Comparison of ENCODE assay signal across 10 cellular contexts in the genomic region with DNA sequence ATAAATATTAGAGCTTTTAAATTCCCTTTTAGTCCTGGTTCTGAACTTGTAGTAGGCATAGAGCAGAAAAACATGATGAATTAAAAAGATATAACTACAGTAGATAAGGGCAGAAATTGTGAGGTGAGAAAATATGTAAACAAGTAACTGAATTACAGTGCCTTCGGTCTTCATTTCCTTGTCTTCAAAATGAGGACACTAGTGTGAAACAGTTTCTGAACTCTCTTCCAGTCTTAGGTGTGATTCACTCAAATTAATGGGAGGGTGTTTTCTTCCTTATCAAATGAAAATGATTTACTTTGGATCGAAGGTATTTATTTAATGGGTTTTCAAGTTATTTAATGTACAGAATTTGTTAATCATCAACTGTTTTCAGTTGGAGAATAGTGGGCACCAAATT. TPM values are rescaled to one million over a fixed set of nuclear protein-coding genes. Genes with fewer than 3 reads are reported as not detected.
DNase-seq lines count a peak whose midpoint lies in the region; ATAC-seq, FAIRE-seq and TF ChIP-seq lines count a peak whose summit lies in the region.
"Had no signal": no experiment of that assay in that cellular context is flagged by ENCODE, and none has a peak within 500 bp of the region (broad histone marks: within the 10 kb centered on the region; RNA-seq: fewer than 3 reads in every experiment).

No MANE protein-coding gene starts in this region.

- H3K27me3 Mint-ChIP-seq in activated CD4-positive, alpha-beta memory T cell treated with anti-CD3 and anti-CD28 coated beads for 36 hours = peaks cover 23% of the 10 kb centered on the region

- H3K27ac Mint-ChIP-seq in activated CD4-positive, alpha-beta memory T cell treated with anti-CD3 and anti-CD28 coated beads for 36 hours = no peak overlapping the region
- H3K27ac Mint-ChIP-seq: activated CD4-positive, alpha-beta memory T cell treated with anti-CD3 and anti-CD28 coated beads, Interleukin-2, amount 10 ng/mL, durations not matched to agents 7 days and 5 days had no signal

- H3K36me3 ChIP-seq in ES-I3 (ENCODE audit: insufficient read depth, low read length) (no peaks in the 10 kb centered on the region), neuron (ENCODE audit: insufficient read depth, low read length) (no peaks in the 10 kb centered on the region)

- no peak overlapping the region for H3K4me3 Mint-ChIP-seq in activated CD4-positive, alpha-beta memory T cell treated with anti-CD3 and anti-CD28 coated beads for 36 hours

- CTCF ChIA-PET in RWPE1 (lab: Yijun Ruan, JAX) = interaction anchor here (0.6 kb wide), 1 partner anchor 1224 kb away, joined by 4 read pairs; no protein-coding TSS in a partner anchor
- CTCF ChIA-PET in activated CD4-positive, alpha-beta memory T cell treated with anti-CD3 and anti-CD28 coated beads for 36 hours (lab: Charles Lee) = interaction anchor here (3.2 kb wide), 1 partner anchor 354 kb away, joined by 10 read pairs; the partner anchor contains the start of gene YARS2

- H3K27me3 ChIP-seq in foreskin keratinocyte = no peaks in the 10 kb centered on the region
- H3K27me3 ChIP-seq in neuron (ENCODE audit: insufficient read depth, low read length) = peaks cover 11% of the 10 kb centered on the region

- no peak for TF ChIP-seq CTCF in RWPE1 (conservative IDR thresholded peaks at IDR 0.05; ENCODE audit: low read depth)
- TF ChIP-seq CTCF in foreskin keratinocyte (conservative IDR thresholded peaks at IDR 0.05) = no peak
- no peak for TF ChIP-seq CTCF in D721Med (IDR thresholded peaks at IDR 0.05; ENCODE audit: insufficient read depth, missing control alignments)

- intact Hi-C loops in activated CD4-positive, alpha-beta memory T cell treated with anti-CD3 and anti-CD28 coated beads for 36 hours (cut with micrococcal nuclease) = no loop called here

- no peak for TF ChIP-seq POLR2A in erythroblast (IDR thresholded peaks at IDR 0.05; ENCODE audit: low read length)

- no peak for FAIRE-seq in D721Med (lab: Jason Lieb, UNC)

- H3K4me1 Mint-ChIP-seq in activated CD4-positive, alpha-beta memory T cell treated with anti-CD3 and anti-CD28 coated beads for 36 hours (ENCODE audit: low read depth) = peaks cover 2% of the 10 kb centered on the region

- no peak for ATAC-seq in foreskin keratinocyte

- H3K4me3 ChIP-seq in neuron (ENCODE audit: low read length) = no peak overlapping the region

- DNase-seq in RWPE1 (ENCODE audit: low spot score) (no peak), foreskin keratinocyte (no peak), NCI-H146 (lab: John Stamatoyannopoulos, UW) (no peak), erythroblast (lab: John Stamatoyannopoulos, UW) (no peak), D721Med (ENCODE audit: insufficient read length, low spot score) (no peak)
- DNase-seq in activated CD4-positive, alpha-beta memory T cell treated with anti-CD3 and anti-CD28 coated beads for 36 hours = no peak
- DNase-seq: activated CD4-positive, alpha-beta memory T cell treated with anti-CD3 and anti-CD28 coated beads, Interleukin-2, amount 10 ng/mL, durations not matched to agents 7 days and 5 days; central memory CD4-positive, alpha-beta T cell had no signal

- peak overlapping the region; percentile 87 for H2AFZ ChIP-seq in neuron (ENCODE audit: low read depth, low read length)

- peak overlapping the region; percentile 63 for H3K27ac ChIP-seq in RWPE1
- H3K27ac ChIP-seq in foreskin keratinocyte = peak overlapping the region; percentile 35

- H3K36me3 Mint-ChIP-seq in activated CD4-positive, alpha-beta memory T cell treated with anti-CD3 and anti-CD28 coated beads for 36 hours = peaks cover 1% of the 10 kb centered on the region

- H3K4me1 ChIP-seq in ES-I3 (ENCODE audit: insufficient read depth, low read length) (peaks cover 12% of the 10 kb centered on the region; the same call in 1 of the 2 replicates), foreskin keratinocyte (peaks cover 9% of the 10 kb centered on the region), neuron (ENCODE audit: insufficient read depth, low read length) (peaks cover 10% of the 10 kb centered on the region)

- POLR2A ChIA-PET in RWPE1 (lab: Yijun Ruan, JAX; ENCODE audit: low non-redundant PET) = interaction anchor here (0.9 kb wide), 1 partner anchor 22 kb away, joined by 5 read pairs; no protein-coding TSS in a partner anchor
- POLR2A ChIA-PET in activated CD4-positive, alpha-beta memory T cell treated with anti-CD3 and anti-CD28 coated beads for 36 hours (lab: Charles Lee) = no interaction called here

- H3K9me3 ChIP-seq in ES-I3 (ENCODE audit: control insufficient read depth, insufficient read depth, low read length) (no peaks in the 10 kb centered on the region), neuron (ENCODE audit: low read length) (no peaks in the 10 kb centered on the region)

- H3K9me3 Mint-ChIP-seq in activated CD4-positive, alpha-beta memory T cell treated with anti-CD3 and anti-CD28 coated beads for 36 hours = no peaks in the 10 kb centered on the region
- H3K9me3 Mint-ChIP-seq: activated CD4-positive, alpha-beta memory T cell treated with anti-CD3 and anti-CD28 coated beads, Interleukin-2, amount 10 ng/mL, durations not matched to agents 7 days and 5 days had no signal

- peak overlapping the region; percentile 92 for H3K9ac ChIP-seq in ES-I3 (ENCODE audit: low read depth, low read length)

RNA-seq across cellular contexts. Expression of gene FGD4, which starts 1.5 kb away (rescaled TPM):
- 12.1 and 13.9 TPM in 2 replicates for total RNA-seq in foreskin keratinocyte
- 1.4 and 1.7 TPM in 2 replicates for polyA plus RNA-seq in foreskin keratinocyte
- under 1 TPM; 0.19 to 0.22 TPM for total RNA-seq in activated CD4-positive, alpha-beta memory T cell treated with anti-CD3 and anti-CD28 coated beads for 36 hours

Comparison
In these comparisons a context has a peak if more than half of its experiments do, and no peak if none do; other contexts are left out.
1. RNA of gene FGD4, which starts 1.5 kb away (total RNA-seq): 12.1 to 13.9 TPM in foreskin keratinocyte; 0.19 to 0.22 TPM in activated CD4-positive, alpha-beta memory T cell treated with anti-CD3 and anti-CD28 coated beads for 36 hours; every median in the first group is over 10 times any median in the second.